Comparison of ENCODE assay signal across 21 cellular contexts in the genomic region with DNA sequence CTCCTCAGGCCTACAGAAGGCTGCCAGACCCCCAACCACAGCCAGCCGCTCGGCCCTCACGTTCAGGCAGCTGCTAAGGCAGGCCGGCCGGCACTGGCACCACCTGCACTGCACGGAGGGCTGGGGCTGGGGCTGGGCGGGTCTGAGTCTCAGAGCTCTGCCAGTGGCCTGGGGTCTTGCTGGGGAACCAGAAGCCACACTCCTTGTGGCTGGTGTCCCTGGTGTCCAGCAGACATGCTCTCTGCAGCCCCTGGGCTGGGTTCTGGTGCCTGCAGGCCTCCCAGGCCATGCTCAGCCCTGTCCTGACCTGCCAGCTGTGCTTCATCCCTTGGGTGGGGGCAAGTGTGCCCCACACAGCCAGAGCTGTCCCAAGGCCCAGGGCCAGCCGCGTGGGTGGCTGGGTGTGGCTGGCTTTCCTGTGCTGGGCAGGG. TPM values are rescaled to one million over a fixed set of nuclear protein-coding genes. Genes with fewer than 3 reads are reported as not detected.
DNase-seq lines count a peak whose midpoint lies in the region; ATAC-seq, FAIRE-seq and TF ChIP-seq lines count a peak whose summit lies in the region.
"Had no signal": no experiment of that assay in that cellular context is flagged by ENCODE, and none has a peak within 500 bp of the region (broad histone marks: within the 10 kb centered on the region; RNA-seq: fewer than 3 reads in every experiment).

No MANE protein-coding gene starts in this region.

- no peaks in the 10 kb centered on the region for H3F3A ChIP-seq in neural cell (ENCODE audit: insufficient read depth, low read length, poor library complexity, severe bottlenecking)

- no peak for TF ChIP-seq POLR2A in heart left ventricle (IDR thresholded peaks at IDR 0.05)

- H3K36me3 Mint-ChIP-seq in activated T-helper 1 cell treated with anti-CD3 and anti-CD28 coated beads, Interleukin-12 subunit alpha, Interleukin-12 subunit beta, Interleukin-2, Interleukin-4 antibody, amounts not matched to agents 30 ng/mL and 10 ng/mL and 1 ng/mL, durations not matched to agents 14 hours and 24 hours and 36 hours (ENCODE audit: low read depth) = no peaks in the 10 kb centered on the region
- H3K36me3 Mint-ChIP-seq: naive thymus-derived CD8-positive, alpha-beta T cell had no signal

- no peaks in the 10 kb centered on the region for H3K4me1 Mint-ChIP-seq in activated T-helper 1 cell treated with anti-CD3 and anti-CD28 coated beads, Interleukin-12 subunit alpha, Interleukin-12 subunit beta, Interleukin-2, Interleukin-4 antibody, amounts not matched to agents 30 ng/mL and 10 ng/mL and 1 ng/mL, durations not matched to agents 14 hours and 24 hours and 36 hours (ENCODE audit: low read depth)
- H3K4me1 Mint-ChIP-seq: T-helper 17 cell had no signal

- no peaks in the 10 kb centered on the region for H3K9me2 ChIP-seq in neural cell (ENCODE audit: insufficient read depth, low read length)

- H3K9me3 ChIP-seq in heart left ventricle = no peaks in the 10 kb centered on the region
- no peaks in the 10 kb centered on the region for H3K9me3 ChIP-seq in neural cell (ENCODE audit: low read length)

- no peak for TF ChIP-seq RAD21 in neural cell (conservative IDR thresholded peaks at IDR 0.05)

- no peak overlapping the region for H3K4me3 Mint-ChIP-seq in activated T-helper 1 cell treated with anti-CD3 and anti-CD28 coated beads, Interleukin-12 subunit alpha, Interleukin-12 subunit beta, Interleukin-2, Interleukin-4 antibody, amounts not matched to agents 30 ng/mL and 10 ng/mL and 1 ng/mL, durations not matched to agents 14 hours and 24 hours and 36 hours
- H3K4me3 Mint-ChIP-seq: activated CD4-positive, alpha-beta T cell treated with anti-CD3 and anti-CD28 coated beads, Interleukin-2, amount 10 ng/mL, durations not matched to agents 7 days and 5 days; dendritic cell treated with granulocyte-macrophage colony-stimulating factor and Interleukin-4, amounts not matched to agents 40 ng/mL and 50 ng/mL, for 4 days; naive thymus-derived CD8-positive, alpha-beta T cell; stimulated activated naive CD8-positive, alpha-beta T cell treated with anti-CD3 and anti-CD28 coated beads, Interleukin-15, Interleukin-2, amounts not matched to agents 100 ng/mL and 50 ng/mL, for 24 hours; T-helper 17 cell had no signal

- no peak for TF ChIP-seq EP300 in neural cell (conservative IDR thresholded peaks at IDR 0.05; ENCODE audit: poor library complexity, severe bottlenecking)

- no peak overlapping the region for H3K27ac Mint-ChIP-seq in activated T-helper 1 cell treated with anti-CD3 and anti-CD28 coated beads, Interleukin-12 subunit alpha, Interleukin-12 subunit beta, Interleukin-2, Interleukin-4 antibody, amounts not matched to agents 30 ng/mL and 10 ng/mL and 1 ng/mL, durations not matched to agents 14 hours and 24 hours and 36 hours
- H3K27ac Mint-ChIP-seq: activated CD4-positive, alpha-beta T cell treated with anti-CD3 and anti-CD28 coated beads, Interleukin-2, amount 10 ng/mL, durations not matched to agents 7 days and 5 days; dendritic cell treated with granulocyte-macrophage colony-stimulating factor and Interleukin-4, amounts not matched to agents 40 ng/mL and 50 ng/mL, for 4 days; naive thymus-derived CD8-positive, alpha-beta T cell; stimulated activated naive CD8-positive, alpha-beta T cell treated with anti-CD3 and anti-CD28 coated beads, Interleukin-15, Interleukin-2, amounts not matched to agents 100 ng/mL and 50 ng/mL, for 24 hours; T-helper 17 cell had no signal

- H3K9ac ChIP-seq in neural cell (ENCODE audit: low read length) = no peak overlapping the region

- H3K27me3 ChIP-seq in heart left ventricle = no peaks in the 10 kb centered on the region
- no peaks in the 10 kb centered on the region for H3K27me3 ChIP-seq in neural cell (ENCODE audit: insufficient read depth, low read depth, low read length)
- H3K27me3 ChIP-seq: hepatocyte had no signal

- no peak overlapping the region for H3K4me3 ChIP-seq in heart left ventricle
- peak overlapping the region; percentile 30 for H3K4me3 ChIP-seq in neural cell (ENCODE audit: low read length)
- H3K4me3 ChIP-seq: hepatocyte, lung had no signal

- intact Hi-C loops in heart left ventricle (cut with DNase I) = loop anchor here in 3 of 10 donors (5.0 kb wide), 2 partner anchors 35 to 40 kb away; no protein-coding TSS in a partner anchor
- intact Hi-C loops in Right ventricle myocardium superior (cut with DNase I) = loop anchor here (5.0 kb wide), 1 partner anchor 35 kb away; no protein-coding TSS in a partner anchor
- intact Hi-C loops in activated T-helper 1 cell treated with anti-CD3 and anti-CD28 coated beads, Interleukin-12 subunit alpha, Interleukin-12 subunit beta, Interleukin-2, Interleukin-4 antibody, amounts not matched to agents 30 ng/mL and 10 ng/mL and 1 ng/mL, durations not matched to agents 14 hours and 24 hours and 36 hours (cut with micrococcal nuclease) = no loop called here

- H3K36me3 ChIP-seq in heart left ventricle (peaks cover 0 to 6% (median 0%) of the 10 kb centered on the region in 9 donors), neural cell (ENCODE audit: insufficient read depth, low read length) (no peaks in the 10 kb centered on the region)

- peaks cover 2% of the 10 kb centered on the region for H3K27me3 Mint-ChIP-seq in activated T-helper 1 cell treated with anti-CD3 and anti-CD28 coated beads, Interleukin-12 subunit alpha, Interleukin-12 subunit beta, Interleukin-2, Interleukin-4 antibody, amounts not matched to agents 30 ng/mL and 10 ng/mL and 1 ng/mL, durations not matched to agents 14 hours and 24 hours and 36 hours (ENCODE audit: insufficient read depth)
- H3K27me3 Mint-ChIP-seq: T-helper 17 cell had no signal

- H3K79me2 ChIP-seq in neural cell (replicated peaks; ENCODE audit: insufficient read depth, low read length) = no peaks in the 10 kb centered on the region
- H3K79me2 ChIP-seq: hepatocyte had no signal

- H2AFZ ChIP-seq in neural cell (ENCODE audit: low read depth, low read length) = no peak overlapping the region
- H2AFZ ChIP-seq: hepatocyte had no signal

- no peak for TF ChIP-seq CTCF in heart left ventricle (IDR thresholded peaks at IDR 0.05)
- no peak for TF ChIP-seq CTCF in VCaP (conservative IDR thresholded peaks at IDR 0.05)
- TF ChIP-seq CTCF in neural cell (IDR thresholded peaks at IDR 0.05; ENCODE audit: poor library complexity, severe bottlenecking) = no peak

- peak overlapping the region in 8 of 12 donors; percentile 43 to 91 (median 74) for H3K27ac ChIP-seq in heart left ventricle
- peak overlapping the region; percentile 43; the same call in 1 of the 2 replicates for H3K27ac ChIP-seq in VCaP
- H3K27ac ChIP-seq in neural cell (ENCODE audit: low read length) = peak overlapping the region; percentile 42
- H3K27ac ChIP-seq: C4-2B had no signal

- H3K9me3 Mint-ChIP-seq in activated T-helper 1 cell treated with anti-CD3 and anti-CD28 coated beads, Interleukin-12 subunit alpha, Interleukin-12 subunit beta, Interleukin-2, Interleukin-4 antibody, amounts not matched to agents 30 ng/mL and 10 ng/mL and 1 ng/mL, durations not matched to agents 14 hours and 24 hours and 36 hours = no peaks in the 10 kb centered on the region
- H3K9me3 Mint-ChIP-seq: activated CD4-positive, alpha-beta T cell treated with anti-CD3 and anti-CD28 coated beads, Interleukin-2, amount 10 ng/mL, durations not matched to agents 7 days and 5 days; dendritic cell treated with granulocyte-macrophage colony-stimulating factor and Interleukin-4, amounts not matched to agents 40 ng/mL and 50 ng/mL, for 4 days; naive thymus-derived CD8-positive, alpha-beta T cell; stimulated activated naive CD8-positive, alpha-beta T cell treated with anti-CD3 and anti-CD28 coated beads, Interleukin-15, Interleukin-2, amounts not matched to agents 100 ng/mL and 50 ng/mL, for 24 hours had no signal

- no peak for ATAC-seq in heart left ventricle
- ATAC-seq in Right ventricle myocardium superior (ENCODE audit: poor library complexity) = no peak
- ATAC-seq: HepG2; naive thymus-derived CD8-positive, alpha-beta T cell; T-helper 17 cell had no signal

- H3K4me1 ChIP-seq in heart left ventricle = peaks cover 0 to 49% (median 32%) of the 10 kb centered on the region in 12 donors

- DNase-seq in heart left ventricle (no peak), Right ventricle myocardium superior (no peak), urothelium cell line (ENCODE audit: low spot score) (no peak), NCI-H1436 treated with DMSO at 0.1 percent for 48 hours (lab: John Stamatoyannopoulos, UW) (no peak), SHP77 (lab: John Stamatoyannopoulos, UW) (no peak)
- no peak for DNase-seq in activated T-helper 1 cell treated with anti-CD3 and anti-CD28 coated beads, Interleukin-12 subunit alpha, Interleukin-12 subunit beta, Interleukin-2, Interleukin-4 antibody, amounts not matched to agents 30 ng/mL and 10 ng/mL and 1 ng/mL, durations not matched to agents 14 hours and 24 hours and 36 hours (ENCODE audit: low spot score)
- DNase-seq: activated CD4-positive, alpha-beta T cell treated with anti-CD3 and anti-CD28 coated beads, Interleukin-2, amount 10 ng/mL, durations not matched to agents 7 days and 5 days; naive thymus-derived CD8-positive, alpha-beta T cell; NCI-H69; SIG-M5; T-helper 17 cell had no signal

- WGBS in heart left ventricle, 4 donors = 52 to 78% (median 73%) methylated on average over 2 to 9 of the region's 9 CpGs

- no peak overlapping the region for H3K4me2 ChIP-seq in neural cell (ENCODE audit: low read length)
- H3K4me2 ChIP-seq: hepatocyte had no signal

- no peaks in the 10 kb centered on the region for H4K20me1 ChIP-seq in neural cell (ENCODE audit: insufficient read depth)

- FAIRE-seq in urothelium cell line (lab: Jason Lieb, UNC) = peak; percentile 50
- FAIRE-seq: A204.1, D721Med, HepG2 had no signal

TF ChIP-seq in neural cell, 6 proteins besides CTCF, POLR2A, EP300 and RAD21 (continues in another document):
- TF ChIP-seq EZH2 (IDR thresholded peaks at IDR 0.05; ENCODE audit: borderline replicate concordance, insufficient read depth, low read length, poor library complexity, severe bottlenecking) = no peak

RNA-seq across cellular contexts. Expression of gene BAHCC1, which starts 42.0 kb away (rescaled TPM):
- 10 to 100 TPM in 3 of 9 donors, 1 to 10 TPM in 6; 6.0 to 19.6 (median 9.3) TPM for total RNA-seq in heart left ventricle
- 1 to 10 TPM; 7.6 to 8.5 TPM for polyA plus RNA-seq in heart left ventricle
- 8.0 TPM for total RNA-seq in Right ventricle myocardium superior
- 12.4 and 14.2 TPM in 2 replicates for polyA plus RNA-seq in neural cell
- polyA minus RNA-seq in neural cell = 20.7 and 24.9 TPM in 2 replicates
- 0.02 and 0.08 TPM in 2 replicates for total RNA-seq in activated T-helper 1 cell treated with anti-CD3 and anti-CD28 coated beads, Interleukin-12 subunit alpha, Interleukin-12 subunit beta, Interleukin-2, Interleukin-4 antibody, amounts not matched to agents 30 ng/mL and 10 ng/mL and 1 ng/mL, durations not matched to agents 14 hours and 24 hours and 36 hours
- total RNA-seq: activated CD4-positive, alpha-beta T cell treated with anti-CD3 and anti-CD28 coated beads, Interleukin-2, amount 10 ng/mL, durations not matched to agents 7 days and 5 days; naive thymus-derived CD8-positive, alpha-beta T cell had no signal
- polyA plus RNA-seq: naive thymus-derived CD8-positive, alpha-beta T cell had no signal
